13 cellular contexts compared by ENCODE assay signal in the genomic region with DNA sequence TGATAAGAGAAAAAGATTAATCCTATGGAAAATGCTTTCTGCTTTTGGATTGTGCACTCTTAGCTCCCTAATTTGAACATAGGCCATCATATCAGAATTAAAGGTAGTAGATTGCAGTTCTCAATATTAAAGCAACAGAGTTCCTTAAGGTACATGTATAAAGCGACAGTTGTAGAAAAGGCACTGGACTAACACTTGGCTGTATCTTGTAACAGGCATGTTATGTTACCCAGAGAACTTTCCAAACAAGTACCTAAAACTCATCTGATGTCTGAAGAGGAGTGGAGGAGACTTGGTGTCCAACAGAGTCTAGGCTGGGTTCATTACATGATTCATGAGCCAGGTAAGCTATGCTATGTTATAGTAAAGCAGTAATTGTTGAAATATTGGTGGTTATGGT. TPM values are rescaled to one million over a fixed set of nuclear protein-coding genes. Genes with fewer than 3 reads are reported as not detected.
DNase-seq lines count a peak whose midpoint lies in the region; ATAC-seq and TF ChIP-seq lines count a peak whose summit lies in the region.
"Had no signal": no experiment of that assay in that cellular context is flagged by ENCODE, and none has a peak within 500 bp of the region (broad histone marks: within the 10 kb centered on the region; RNA-seq: fewer than 3 reads in every experiment).

No MANE protein-coding gene starts in this region.

- H3K4me1 Mint-ChIP-seq in activated T-cell treated with anti-CD3 and anti-CD28 coated beads, Interleukin-2, amount 50 U/mL, for 72 hours (ENCODE audit: low read depth) = peaks cover 67% of the 10 kb centered on the region
- H3K4me1 Mint-ChIP-seq in chondrocyte (ENCODE audit: low read depth) (peaks cover 56% of the 10 kb centered on the region), progenitor cell of endocrine pancreas (ENCODE audit: low read depth) (peaks cover 36% of the 10 kb centered on the region)

- ATAC-seq in activated T-cell treated with anti-CD3 and anti-CD28 coated beads, Interleukin-2, amount 50 U/mL, for 72 hours (replicated peaks in 1 of 2) = no peak
- no peak for ATAC-seq in HG02588 (IDR thresholded peaks at IDR 0.05; ENCODE audit: unreplicated experiment)

- peak overlapping the region; percentile 84 for H3K4me3 ChIP-seq in NT2/D1 (ENCODE audit: insufficient read length, low read depth)

- DNase-seq in activated T-cell treated with anti-CD3 and anti-CD28 coated beads, Interleukin-2, amount 50 U/mL, for 72 hours = no peak
- DNase-seq in activated T-cell treated with anti-CD3 and anti-CD28 coated beads for 4 hours (no peak), NT2/D1 (ENCODE audit: low read depth, low spot score) (no peak), chondrocyte (ENCODE audit: low spot score) (no peak), progenitor cell of endocrine pancreas (ENCODE audit: low spot score, unreplicated experiment) (no peak), posterior cingulate gyrus (no peak), KG1 (lab: John Stamatoyannopoulos, UW) (no peak)
- DNase-seq: activated effector memory CD4-positive, alpha-beta T cell treated with Interleukin-2 at 50 U/mL for 16 hours; naive B cell; NCI-H524; T-helper 9 cell had no signal

- peaks cover 6 to 42% of the 10 kb centered on the region in 2 donors for H3K36me3 Mint-ChIP-seq in activated T-cell treated with anti-CD3 and anti-CD28 coated beads, Interleukin-2, amount 50 U/mL, for 72 hours (ENCODE audit: insufficient read depth in 2 of 2)
- H3K36me3 Mint-ChIP-seq in chondrocyte (ENCODE audit: low read depth) (peaks cover 6% of the 10 kb centered on the region), progenitor cell of endocrine pancreas (ENCODE audit: insufficient read depth) (peaks cover 12% of the 10 kb centered on the region)
- H3K36me3 Mint-ChIP-seq: IgD-negative memory B cell had no signal

- H3K4me3 Mint-ChIP-seq in activated T-cell treated with anti-CD3 and anti-CD28 coated beads, Interleukin-2, amount 50 U/mL, for 72 hours = peak overlapping the region; percentile 93 to 97
- H3K4me3 Mint-ChIP-seq in chondrocyte (ENCODE audit: unreplicated experiment) = no peak overlapping the region
- no peak overlapping the region for H3K4me3 Mint-ChIP-seq in progenitor cell of endocrine pancreas (ENCODE audit: low read depth)

- TF ChIP-seq CTCF in chondrocyte (IDR thresholded peaks at IDR 0.05) (no peak), progenitor cell of endocrine pancreas (IDR thresholded peaks at IDR 0.05; ENCODE audit: unreplicated experiment) (no peak)

- H3K27me3 ChIP-seq in NT2/D1 (ENCODE audit: insufficient read depth, insufficient read length) = no peaks in the 10 kb centered on the region

- no peaks in the 10 kb centered on the region for H3K9me3 ChIP-seq in NT2/D1 (ENCODE audit: insufficient read depth, low read length)

- no peaks in the 10 kb centered on the region for H3K27me3 Mint-ChIP-seq in activated T-cell treated with anti-CD3 and anti-CD28 coated beads, Interleukin-2, amount 50 U/mL, for 72 hours (ENCODE audit: low read depth)
- H3K27me3 Mint-ChIP-seq in chondrocyte (ENCODE audit: low read depth) (no peaks in the 10 kb centered on the region), progenitor cell of endocrine pancreas (no peaks in the 10 kb centered on the region)
- H3K27me3 Mint-ChIP-seq: naive B cell had no signal

- H3K27ac Mint-ChIP-seq in activated T-cell treated with anti-CD3 and anti-CD28 coated beads, Interleukin-2, amount 50 U/mL, for 72 hours = peak overlapping the region; percentile 89
- H3K27ac Mint-ChIP-seq in chondrocyte (ENCODE audit: unreplicated experiment) (peak overlapping the region; percentile 52), progenitor cell of endocrine pancreas (peak overlapping the region; percentile 71)

- H3K9ac ChIP-seq in NT2/D1 (ENCODE audit: insufficient read length, low read depth) = peak overlapping the region; percentile 94

- peaks cover 67% of the 10 kb centered on the region for H3K36me3 ChIP-seq in NT2/D1 (ENCODE audit: insufficient read depth, insufficient read length, low read length)

- no peaks in the 10 kb centered on the region for H3K9me3 Mint-ChIP-seq in activated T-cell treated with anti-CD3 and anti-CD28 coated beads, Interleukin-2, amount 50 U/mL, for 72 hours
- H3K9me3 Mint-ChIP-seq in chondrocyte (ENCODE audit: low read depth) (no peaks in the 10 kb centered on the region), progenitor cell of endocrine pancreas (ENCODE audit: low read depth) (no peaks in the 10 kb centered on the region)
- H3K9me3 Mint-ChIP-seq: IgD-negative memory B cell, naive B cell had no signal

- peaks cover 2% of the 10 kb centered on the region for H3K4me1 ChIP-seq in NT2/D1 (ENCODE audit: insufficient read depth, insufficient read length)

- intact Hi-C loops in posterior cingulate gyrus (cut with DNase I) = loop anchor here (10.0 kb wide), 1 partner anchor 140 kb away; a partner anchor contains a TSS

RNA-seq across cellular contexts. Expression of a gene that starts 3.3 kb away (rescaled TPM):
- total RNA-seq in activated T-cell treated with anti-CD3 and anti-CD28 coated beads, Interleukin-2, amount 50 U/mL, for 72 hours = 10 to 100 TPM; 41.6 to 47.0 TPM
- total RNA-seq in chondrocyte = 15.1 to 20.7 TPM (median 16.0 TPM) in 3 replicates
- 73.5 and 75.7 TPM in 2 replicates for total RNA-seq in progenitor cell of endocrine pancreas

RNA-seq across cellular contexts. Expression of a gene that starts 4.0 kb away (rescaled TPM):
- 100 to 1,000 TPM; 145 to 155 TPM for total RNA-seq in activated T-cell treated with anti-CD3 and anti-CD28 coated beads, Interleukin-2, amount 50 U/mL, for 72 hours
- total RNA-seq in chondrocyte (22.6 to 24.5 TPM (median 24.0 TPM) in 3 replicates), progenitor cell of endocrine pancreas (98.7 and 99.1 TPM in 2 replicates)

Comparison
In these comparisons a context has a peak if more than half of its experiments do, and no peak if none do; other contexts are left out.
1. H3K4me3 Mint-ChIP-seq: peak in activated T-cell treated with anti-CD3 and anti-CD28 coated beads, Interleukin-2, amount 50 U/mL, for 72 hours (2 of 2); none in chondrocyte (single experiment) and progenitor cell of endocrine pancreas (single experiment).
2. Peak in every context shown above with its lines, with median percentiles within 50 percentile points of each other: H3K27ac Mint-ChIP-seq.